ENCODE assay signal across 8 cellular contexts in the genomic region with DNA sequence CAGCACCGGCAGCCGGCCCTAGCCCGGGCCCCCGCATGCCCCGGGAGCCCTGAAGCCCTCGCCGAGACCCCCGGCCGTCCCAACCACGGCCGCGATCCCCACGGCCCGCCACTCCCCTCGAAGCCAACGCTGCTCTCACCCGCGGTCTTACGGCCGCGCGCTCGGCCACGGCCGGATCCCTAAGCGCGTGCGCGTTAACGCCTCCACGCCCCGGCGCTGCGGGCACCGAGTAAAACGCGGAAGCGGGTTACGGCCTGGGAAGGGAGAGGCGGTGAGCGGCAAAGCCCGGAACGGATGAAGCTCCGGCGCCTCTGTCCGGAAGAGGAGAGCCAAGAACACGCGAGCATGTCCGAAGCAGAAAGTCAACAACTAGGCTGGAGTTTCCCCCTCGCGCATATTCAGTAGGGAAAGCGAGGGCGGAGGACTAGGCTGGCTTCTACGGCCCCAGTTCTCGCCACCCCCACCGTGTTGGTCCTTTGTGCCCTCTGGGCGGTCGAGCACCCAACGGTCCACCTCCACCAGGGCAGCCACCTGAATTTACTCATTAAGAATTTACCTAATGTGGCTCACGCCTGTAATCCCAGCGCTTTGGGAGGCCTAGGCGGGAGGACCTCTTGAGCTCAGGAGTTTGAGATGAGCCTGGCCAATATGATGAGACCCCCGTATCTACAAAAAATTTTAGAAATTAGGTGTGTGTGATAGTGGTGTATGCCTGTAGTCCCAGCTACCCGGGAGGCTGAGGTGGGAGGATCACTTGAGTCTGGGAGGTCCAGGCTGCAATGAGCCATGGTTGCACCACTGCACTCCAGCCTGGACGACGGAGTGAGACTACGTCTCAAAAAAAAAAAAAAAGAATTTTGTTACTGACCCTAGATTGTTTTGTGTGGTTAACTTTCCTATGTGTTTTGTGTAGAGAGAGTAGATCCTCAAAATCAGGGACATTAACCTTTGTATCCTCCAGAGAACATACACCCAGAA. TPM values are rescaled to one million over a fixed set of nuclear protein-coding genes. Genes with fewer than 3 reads are reported as not detected.
DNase-seq lines count a peak whose midpoint lies in the region; ATAC-seq and TF ChIP-seq lines count a peak whose summit lies in the region.

A gene (minus strand): TSS at position 169 of the 978 bp plus-strand sequence. CDS start 1,177 bp downstream, outside the sequence.

- peaks cover 14% of the 10 kb centered on the region for H3K36me3 Mint-ChIP-seq in natural killer cell treated with Interleukin-12 subunit alpha and Interleukin-12 subunit beta and Interleukin-15 and Interleukin-18, amount 100 ng/mL, for 72 hours

- no peaks in the 10 kb centered on the region for H3K9me2 ChIP-seq in DOHH2 (replicated peaks; ENCODE audit: control insufficient read depth, low read length)

- no peaks in the 10 kb centered on the region for H3K9me3 ChIP-seq in DOHH2 (ENCODE audit: control insufficient read depth, insufficient read depth, low read length)

- peaks cover 31 to 38% of the 10 kb centered on the region in 2 donors for H3K4me1 Mint-ChIP-seq in natural killer cell treated with Interleukin-12 subunit alpha and Interleukin-12 subunit beta and Interleukin-15 and Interleukin-18, amount 100 ng/mL, for 72 hours (ENCODE audit: low read depth in 2 of 2)

- H3K36me3 ChIP-seq in DOHH2 (ENCODE audit: control insufficient read depth, low read length), result peaks cover 34% of the 10 kb centered on the region

- H3K9me3 Mint-ChIP-seq in natural killer cell treated with Interleukin-12 subunit alpha and Interleukin-12 subunit beta and Interleukin-15 and Interleukin-18, amount 100 ng/mL, for 72 hours, result no peaks in the 10 kb centered on the region

- H3K4me3 Mint-ChIP-seq in natural killer cell treated with Interleukin-12 subunit alpha and Interleukin-12 subunit beta and Interleukin-15 and Interleukin-18, amount 100 ng/mL, for 72 hours, result peak within 1 kb of the TSS; percentile 99

- H3K27me3 Mint-ChIP-seq in natural killer cell treated with Interleukin-12 subunit alpha and Interleukin-12 subunit beta and Interleukin-15 and Interleukin-18, amount 100 ng/mL, for 72 hours, result no peaks in the 10 kb centered on the region

- H3K27ac ChIP-seq in DOHH2 (ENCODE audit: low read depth, low read length), result peak within 1 kb of the TSS; percentile 11; the same call in 1 of the 2 replicates

- H3K4me3 ChIP-seq in DOHH2 (ENCODE audit: low read length), result peak within 1 kb of the TSS; percentile 80
- H3K4me3 ChIP-seq in LNCaP clone FGC (ENCODE audit: low read depth, low read length), result peak within 1 kb of the TSS; percentile 83

- peak; percentile 93 for TF ChIP-seq POLR2A in Raji (IDR thresholded peaks at IDR 0.05; ENCODE audit: insufficient read depth, low read depth, low read length)

- peaks cover 9% of the 10 kb centered on the region; the same call in 1 of the 2 replicates for H4K20me1 ChIP-seq in DOHH2 (ENCODE audit: control insufficient read depth, insufficient read depth, low read depth, low read length)

- peak within 1 kb of the TSS; percentile 94 to 96 for H3K27ac Mint-ChIP-seq in natural killer cell treated with Interleukin-12 subunit alpha and Interleukin-12 subunit beta and Interleukin-15 and Interleukin-18, amount 100 ng/mL, for 72 hours

- TF ChIP-seq CTCF in DOHH2 (IDR thresholded peaks at IDR 0.05; ENCODE audit: low read depth, low read length, poor library complexity, severe bottlenecking) (no peak), LNCaP clone FGC (IDR thresholded peaks at IDR 0.05; ENCODE audit: control insufficient read depth, extremely low read depth, insufficient read depth) (no peak)

- peak within 1 kb of the TSS; percentile 61 for H3K4me2 ChIP-seq in DOHH2 (ENCODE audit: low read length)

- peaks cover 44% of the 10 kb centered on the region for H3K79me2 ChIP-seq in DOHH2 (ENCODE audit: control insufficient read depth, low read length)

- peaks cover 28% of the 10 kb centered on the region for H3K4me1 ChIP-seq in DOHH2 (ENCODE audit: control insufficient read depth, low read length)

- peak; percentile 90 to 93 for ATAC-seq in natural killer cell treated with Interleukin-12 subunit alpha and Interleukin-12 subunit beta and Interleukin-15 and Interleukin-18, amount 100 ng/mL, for 72 hours
- peak; percentile 77 for ATAC-seq in stimulated activated naive CD8-positive, alpha-beta T cell treated with anti-CD3 and anti-CD28 coated beads, Interleukin-15, Interleukin-2, amounts not matched to agents 100 U/mL and 50 U/mL, for 24 hours

- H3K27me3 ChIP-seq in DOHH2 (ENCODE audit: control insufficient read depth, low read length), result no peaks in the 10 kb centered on the region

- DNase-seq in GOT3 (lab: John Stamatoyannopoulos, UW) (peak; percentile 74), LNCaP clone FGC (ENCODE audit: low read depth) (peak; percentile 79), fibroblast of peridontal ligament (ENCODE audit: extremely low read depth) (peak; percentile 94)
- peak; percentile 83 for DNase-seq in activated T-helper 9 cell treated with anti-CD3 and anti-CD28 coated beads, Interleukin-2, amount 50 U/mL, for 16 hours (ENCODE audit: low read depth)
- DNase-seq in natural killer cell treated with Interleukin-12 subunit alpha and Interleukin-12 subunit beta and Interleukin-15 and Interleukin-18, amount 100 ng/mL, for 72 hours (ENCODE audit: low spot score), result peak; percentile 92
- DNase-seq in stimulated activated naive CD8-positive, alpha-beta T cell treated with anti-CD3 and anti-CD28 coated beads, Interleukin-15, Interleukin-2, amounts not matched to agents 100 U/mL and 50 U/mL, for 24 hours, result peak; percentile 93

- H3F3A ChIP-seq in DOHH2 (ENCODE audit: control insufficient read depth, insufficient read depth), result no peaks in the 10 kb centered on the region

RNA-seq across cellular contexts. Expression of the gene that starts here (rescaled TPM):
- 10 to 100 TPM; 62.3 to 95.6 TPM for total RNA-seq in natural killer cell treated with Interleukin-12 subunit alpha and Interleukin-12 subunit beta and Interleukin-15 and Interleukin-18, amount 100 ng/mL, for 72 hours

Comparison
In these comparisons a context has a peak if more than half of its experiments do, and no peak if none do; other contexts are left out.
1. Peak in every context shown above with its lines: DNase-seq, ATAC-seq, H3K4me3 ChIP-seq and H3K27ac ChIP-seq.